ENCODE assay signal across 13 cellular contexts in the genomic region with DNA sequence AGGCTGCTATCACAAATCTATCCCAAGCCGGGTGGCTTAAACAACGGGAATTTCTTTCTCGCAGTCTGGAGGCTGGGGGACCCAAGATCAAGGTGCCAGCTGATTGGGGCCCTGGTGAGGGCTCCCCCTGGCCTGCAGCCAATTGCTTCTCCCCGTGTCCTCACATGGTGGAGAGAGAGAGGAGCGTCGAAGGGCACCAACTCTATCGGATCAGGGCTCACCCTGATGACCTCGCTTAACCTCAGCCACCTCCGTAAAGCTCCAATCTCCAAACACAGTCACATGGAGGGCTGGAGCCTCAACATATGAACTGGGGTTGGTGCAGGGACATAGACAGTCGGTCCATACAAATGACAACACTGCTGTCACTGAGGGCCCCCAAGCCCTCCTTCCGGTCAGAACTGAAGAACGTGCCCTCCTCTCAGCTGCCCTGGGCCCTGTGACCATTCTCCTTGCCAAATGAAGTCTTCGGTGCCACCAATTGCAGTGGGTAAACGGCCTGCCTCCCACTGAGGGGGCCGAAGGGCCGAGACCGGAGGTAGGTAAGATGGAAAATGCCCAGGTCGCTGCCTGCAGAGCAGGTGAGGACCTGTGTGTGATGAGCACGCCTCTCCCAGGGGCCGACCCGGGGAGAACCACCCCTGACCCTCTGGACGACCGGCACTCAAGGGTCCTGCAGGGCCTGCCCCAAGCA.
DNase-seq lines count a peak whose midpoint lies in the region; ATAC-seq and TF ChIP-seq lines count a peak whose summit lies in the region.
"Had no signal": no experiment of that assay in that cellular context is flagged by ENCODE, and none has a peak within 500 bp of the region (broad histone marks: within the 10 kb centered on the region; RNA-seq: fewer than 3 reads in every experiment).

No MANE protein-coding gene starts in this region.

- H3K79me2 ChIP-seq in GM23248 (ENCODE audit: insufficient read depth) = no peaks in the 10 kb centered on the region

- H3F3A ChIP-seq in GM23248 (ENCODE audit: insufficient read depth) = no peaks in the 10 kb centered on the region

- WGBS in liver = 88% methylated on average over 23 of the region's 23 CpGs
- WGBS in prostate gland = 55% methylated on average over 23 of the region's 23 CpGs
- WGBS in GM23248 (ENCODE audit: low coverage in 1 of 2, low lambda C conversion rate in 2 of 2, missing lambda C conversion rate in 2 of 2), 2 experiments = 91 to 93% methylated on average over 23 of the region's 23 CpGs

- TF ChIP-seq POLR2A in prostate gland (IDR thresholded peaks at IDR 0.05) = no peak

- H3K27me3 ChIP-seq in liver (ENCODE audit: control insufficient read depth in 4 of 4, insufficient read depth in 4 of 4, low read length in 3 of 4) (no peaks in the 10 kb centered on the region), prostate gland (replicated peaks; ENCODE audit: insufficient read depth) (no peaks in the 10 kb centered on the region), GM23248 (replicated peaks; ENCODE audit: insufficient read depth) (no peaks in the 10 kb centered on the region)

- H3K4me1 ChIP-seq in liver (ENCODE audit: control insufficient read depth in 4 of 4, insufficient read depth in 4 of 4, low read length in 3 of 4) = peaks cover 15 to 29% (median 25%) of the 10 kb centered on the region in 4 donors
- peaks cover 21% of the 10 kb centered on the region for H3K4me1 ChIP-seq in prostate gland (replicated peaks)
- peaks cover 6% of the 10 kb centered on the region for H3K4me1 ChIP-seq in GM23248 (ENCODE audit: insufficient read depth)

- intact Hi-C loops in Right ventricle myocardium superior (cut with DNase I) = loop anchor here (5.0 to 10.0 kb wide), 2 partner anchors 70 to 157 kb away; no protein-coding TSS in a partner anchor
- intact Hi-C loops in left cardiac atrium (cut with DNase I) = loop anchor here (5.0 to 10.0 kb wide), 5 partner anchors 65 to 303 kb away; partner anchors contain the start of gene IRF2BP2 (in 1 of the 2)
- intact Hi-C loops in prostate gland (cut with DNase I) = loop anchor here (2.0 to 5.0 kb wide), 6 partner anchors 31 to 385 kb away; no protein-coding TSS in a partner anchor

- H3K9me3 ChIP-seq in liver (ENCODE audit: control insufficient read depth in 4 of 4, low read length in 3 of 4) (no peaks in the 10 kb centered on the region), prostate gland (no peaks in the 10 kb centered on the region), GM23248 (ENCODE audit: low read depth) (no peaks in the 10 kb centered on the region)

- H3K9ac ChIP-seq in liver (ENCODE audit: low read depth in 1 of 2, low read length in 2 of 2) = no peak overlapping the region
- H3K9ac ChIP-seq in GM23248 = no peak overlapping the region

- TF ChIP-seq CTCF in liver (IDR thresholded peaks at IDR 0.05; ENCODE audit: low read depth, low read length, missing input control) = no peak
- no peak for TF ChIP-seq CTCF in prostate gland (IDR thresholded peaks at IDR 0.05)

- H3K4me2 ChIP-seq in GM23248 (ENCODE audit: unreplicated experiment) = no peak overlapping the region

- no peak for ATAC-seq in Right ventricle myocardium superior (ENCODE audit: poor library complexity)
- ATAC-seq in left cardiac atrium = no peak
- no peak for ATAC-seq in stimulated activated naive CD8-positive, alpha-beta T cell treated with anti-CD3 and anti-CD28 coated beads, Interleukin-15, Interleukin-2, amounts not matched to agents 100 U/mL and 50 U/mL, for 24 hours
- no peak for ATAC-seq in GM21717 (IDR thresholded peaks at IDR 0.05; ENCODE audit: unreplicated experiment)
- ATAC-seq: activated T-helper 17 cell treated with anti-CD3 and anti-CD28 coated beads, Interleukin-2, amount 50 U/mL, for 72 hours had no signal

- no peaks in the 10 kb centered on the region for H3K36me3 ChIP-seq in liver (ENCODE audit: control insufficient read depth in 4 of 4, insufficient read depth in 3 of 4, low read depth in 1 of 4, low read length in 3 of 4)
- H3K36me3 ChIP-seq in prostate gland = no peaks in the 10 kb centered on the region
- no peaks in the 10 kb centered on the region for H3K36me3 ChIP-seq in GM23248 (ENCODE audit: low read depth)

- H3K4me3 ChIP-seq in liver (ENCODE audit: low read depth in 1 of 3, low read length in 3 of 3) (no peak overlapping the region), prostate gland (no peak overlapping the region), GM23248 (no peak overlapping the region)

- H3K27ac ChIP-seq in liver (ENCODE audit: low read depth in 1 of 2, low read length in 2 of 2) = peak overlapping the region; percentile 77 to 83
- peak overlapping the region; percentile 68 for H3K27ac ChIP-seq in prostate gland
- H3K27ac ChIP-seq in GM23248 = no peak overlapping the region

- DNase-seq in Right ventricle myocardium superior = peak; percentile 50
- no peak for DNase-seq in left cardiac atrium
- no peak for DNase-seq in prostate gland (ENCODE audit: low spot score)
- DNase-seq in KG1 (lab: John Stamatoyannopoulos, UW) = no peak
- DNase-seq in stimulated activated naive CD8-positive, alpha-beta T cell treated with anti-CD3 and anti-CD28 coated beads, Interleukin-15, Interleukin-2, amounts not matched to agents 100 U/mL and 50 U/mL, for 24 hours = no peak
- no peak for DNase-seq in GM23248
- DNase-seq: activated CD4-positive, alpha-beta T cell treated with anti-CD3 and anti-CD28 coated beads, Interleukin-2, amount 10 ng/mL, durations not matched to agents 24 days and 14 days; caudate nucleus; midbrain; NCI-H1105 treated with DMSO at 0.1 percent for 48 hours had no signal

- no peaks in the 10 kb centered on the region for H4K20me1 ChIP-seq in GM23248 (ENCODE audit: insufficient read depth)

- in situ Hi-C loops in GM23248 (cut with MboI) = no loop called here

- no peak overlapping the region for H2AFZ ChIP-seq in GM23248

- no peak for TF ChIP-seq RAD21 in liver (IDR thresholded peaks at IDR 0.05)

- no peaks in the 10 kb centered on the region for H3K9me2 ChIP-seq in GM23248 (ENCODE audit: insufficient read depth)

TF ChIP-seq in liver, 16 proteins besides CTCF, POLR2A, EP300 and RAD21:
- TF ChIP-seq YY1 (IDR thresholded peaks at IDR 0.05) = no peak
- TF ChIP-seq, protein P1, sequence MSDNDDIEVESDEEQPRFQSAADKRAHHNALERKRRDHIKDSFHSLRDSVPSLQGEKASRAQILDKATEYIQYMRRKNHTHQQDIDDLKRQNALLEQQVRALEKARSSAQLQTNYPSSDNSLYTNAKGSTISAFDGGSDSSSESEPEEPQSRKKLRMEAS (IDR thresholded peaks at IDR 0.05) = no peak
- no peak for TF ChIP-seq GABPA (IDR thresholded peaks at IDR 0.05 in 1 of 2, conservative IDR thresholded peaks at IDR 0.05 in 1 of 2)
- TF ChIP-seq JUND (IDR thresholded peaks at IDR 0.05) = no peak
- no peak for TF ChIP-seq FOXA1 (IDR thresholded peaks at IDR 0.05)
- no peak for TF ChIP-seq RXRA (IDR thresholded peaks at IDR 0.05)
- TF ChIP-seq, protein P2, sequence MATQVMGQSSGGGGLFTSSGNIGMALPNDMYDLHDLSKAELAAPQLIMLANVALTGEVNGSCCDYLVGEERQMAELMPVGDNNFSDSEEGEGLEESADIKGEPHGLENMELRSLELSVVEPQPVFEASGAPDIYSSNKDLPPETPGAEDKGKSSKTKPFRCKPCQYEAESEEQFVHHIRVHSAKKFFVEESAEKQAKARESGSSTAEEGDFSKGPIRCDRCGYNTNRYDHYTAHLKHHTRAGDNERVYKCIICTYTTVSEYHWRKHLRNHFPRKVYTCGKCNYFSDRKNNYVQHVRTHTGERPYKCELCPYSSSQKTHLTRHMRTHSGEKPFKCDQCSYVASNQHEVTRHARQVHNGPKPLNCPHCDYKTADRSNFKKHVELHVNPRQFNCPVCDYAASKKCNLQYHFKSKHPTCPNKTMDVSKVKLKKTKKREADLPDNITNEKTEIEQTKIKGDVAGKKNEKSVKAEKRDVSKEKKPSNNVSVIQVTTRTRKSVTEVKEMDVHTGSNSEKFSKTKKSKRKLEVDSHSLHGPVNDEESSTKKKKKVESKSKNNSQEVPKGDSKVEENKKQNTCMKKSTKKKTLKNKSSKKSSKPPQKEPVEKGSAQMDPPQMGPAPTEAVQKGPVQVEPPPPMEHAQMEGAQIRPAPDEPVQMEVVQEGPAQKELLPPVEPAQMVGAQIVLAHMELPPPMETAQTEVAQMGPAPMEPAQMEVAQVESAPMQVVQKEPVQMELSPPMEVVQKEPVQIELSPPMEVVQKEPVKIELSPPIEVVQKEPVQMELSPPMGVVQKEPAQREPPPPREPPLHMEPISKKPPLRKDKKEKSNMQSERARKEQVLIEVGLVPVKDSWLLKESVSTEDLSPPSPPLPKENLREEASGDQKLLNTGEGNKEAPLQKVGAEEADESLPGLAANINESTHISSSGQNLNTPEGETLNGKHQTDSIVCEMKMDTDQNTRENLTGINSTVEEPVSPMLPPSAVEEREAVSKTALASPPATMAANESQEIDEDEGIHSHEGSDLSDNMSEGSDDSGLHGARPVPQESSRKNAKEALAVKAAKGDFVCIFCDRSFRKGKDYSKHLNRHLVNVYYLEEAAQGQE (IDR thresholded peaks at IDR 0.05) = no peak
- no peak for TF ChIP-seq FOXA2 (IDR thresholded peaks at IDR 0.05)
- TF ChIP-seq, protein P3, sequence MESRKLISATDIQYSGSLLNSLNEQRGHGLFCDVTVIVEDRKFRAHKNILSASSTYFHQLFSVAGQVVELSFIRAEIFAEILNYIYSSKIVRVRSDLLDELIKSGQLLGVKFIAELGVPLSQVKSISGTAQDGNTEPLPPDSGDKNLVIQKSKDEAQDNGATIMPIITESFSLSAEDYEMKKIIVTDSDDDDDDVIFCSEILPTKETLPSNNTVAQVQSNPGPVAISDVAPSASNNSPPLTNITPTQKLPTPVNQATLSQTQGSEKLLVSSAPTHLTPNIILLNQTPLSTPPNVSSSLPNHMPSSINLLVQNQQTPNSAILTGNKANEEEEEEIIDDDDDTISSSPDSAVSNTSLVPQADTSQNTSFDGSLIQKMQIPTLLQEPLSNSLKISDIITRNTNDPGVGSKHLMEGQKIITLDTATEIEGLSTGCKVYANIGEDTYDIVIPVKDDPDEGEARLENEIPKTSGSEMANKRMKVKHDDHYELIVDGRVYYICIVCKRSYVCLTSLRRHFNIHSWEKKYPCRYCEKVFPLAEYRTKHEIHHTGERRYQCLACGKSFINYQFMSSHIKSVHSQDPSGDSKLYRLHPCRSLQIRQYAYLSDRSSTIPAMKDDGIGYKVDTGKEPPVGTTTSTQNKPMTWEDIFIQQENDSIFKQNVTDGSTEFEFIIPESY (IDR thresholded peaks at IDR 0.05) = no peak
- no peak for TF ChIP-seq EGR1 (IDR thresholded peaks at IDR 0.05; ENCODE audit: low read depth in 2 of 2)
- no peak for TF ChIP-seq HNF4G (IDR thresholded peaks at IDR 0.05)
- TF ChIP-seq, protein P4, sequence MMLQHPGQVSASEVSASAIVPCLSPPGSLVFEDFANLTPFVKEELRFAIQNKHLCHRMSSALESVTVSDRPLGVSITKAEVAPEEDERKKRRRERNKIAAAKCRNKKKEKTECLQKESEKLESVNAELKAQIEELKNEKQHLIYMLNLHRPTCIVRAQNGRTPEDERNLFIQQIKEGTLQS (IDR thresholded peaks at IDR 0.05) = no peak
- no peak for TF ChIP-seq SP1 (IDR thresholded peaks at IDR 0.05)
